Comparison of ENCODE assay signal across 1 cellular context in genomic region chr2:177606636-177607035, GRCh38.
TF ChIP-seq lines count a peak whose summit lies in the region.

No MANE protein-coding gene starts in this region.

TF ChIP-seq in GM12878, 131 proteins besides CTCF, POLR2A, EP300 and RAD21 (continued from another document):
- TF ChIP-seq ZBTB40 (IDR thresholded peaks at IDR 0.05; ENCODE audit: borderline replicate concordance) (no peak), RUNX3 (IDR thresholded peaks at IDR 0.05; ENCODE audit: low read length) (no peak), JUND (IDR thresholded peaks at IDR 0.05; ENCODE audit: low read depth, low read length) (no peak), IKZF1 (conservative IDR thresholded peaks at IDR 0.05) (no peak), HDAC6 (IDR thresholded peaks at IDR 0.05; ENCODE audit: unreplicated experiment) (no peak)
